In genomic region chr5:12177225-12177624, GRCh38 we compare ENCODE assay signal across 23 cellular contexts.
DNase-seq lines count a peak whose midpoint lies in the region; ATAC-seq, FAIRE-seq and TF ChIP-seq lines count a peak whose summit lies in the region.
"Had no signal": no experiment of that assay in that cellular context is flagged by ENCODE, and none has a peak within 500 bp of the region (broad histone marks: within the 10 kb centered on the region; RNA-seq: fewer than 3 reads in every experiment).

No MANE protein-coding gene starts in this region.

- H3K9me3 ChIP-seq in OCI-LY3 (ENCODE audit: insufficient read depth, low read length) (peaks cover 30% of the 10 kb centered on the region; the same call in 1 of the 2 replicates), Peyer's patch (no peaks in the 10 kb centered on the region)
- H3K9me3 ChIP-seq: A549, BE2C, BLaER1 had no signal

- no peak for TF ChIP-seq POLR2A in Peyer's patch (IDR thresholded peaks at IDR 0.05)

- H3K27ac ChIP-seq in OCI-LY3 (ENCODE audit: low read length) (peak overlapping the region; percentile 94), Peyer's patch (no peak overlapping the region)
- H3K27ac ChIP-seq: 22Rv1, A549, BLaER1 had no signal

- H4K20me1 ChIP-seq in OCI-LY3 (ENCODE audit: insufficient read depth, low read length): no peaks in the 10 kb centered on the region
- H4K20me1 ChIP-seq: BLaER1 had no signal

- peak overlapping the region; percentile 53 for H3K4me2 ChIP-seq in OCI-LY3 (ENCODE audit: low read length)
- H3K4me2 ChIP-seq: A549, BLaER1 had no signal

- DNase-seq in D721Med (ENCODE audit: insufficient read length, low spot score) (no peak), epithelial cell of esophagus (ENCODE audit: low read depth) (peak; percentile 37), KG1 (lab: John Stamatoyannopoulos, UW) (no peak), Peyer's patch (no peak)
- DNase-seq: BE2C; C1 segment of cervical spinal cord; CD4-positive, alpha-beta memory T cell; CD4-positive, CD25-positive, alpha-beta regulatory T cell; CD8-positive, alpha-beta memory T cell; COR-L47; DMS79 treated with DMSO at 0.1 percent for 48 hours; GDM1 had no signal

- H3K4me1 ChIP-seq in OCI-LY3 (ENCODE audit: low read length) (peaks cover 37% of the 10 kb centered on the region), Peyer's patch (no peaks in the 10 kb centered on the region)
- H3K4me1 ChIP-seq: A549, BE2C, BLaER1 had no signal

- peak overlapping the region; percentile 48 for H3K4me3 ChIP-seq in OCI-LY3 (ENCODE audit: low read length)
- H3K4me3 ChIP-seq in epithelial cell of esophagus (ENCODE audit: low read length): no peak overlapping the region
- no peak overlapping the region for H3K4me3 ChIP-seq in Peyer's patch
- H3K4me3 ChIP-seq: A549, BLaER1, GM12878 had no signal

- no peaks in the 10 kb centered on the region for H3K27me3 ChIP-seq in OCI-LY3 (ENCODE audit: low read depth, low read length)
- H3K27me3 ChIP-seq in Peyer's patch: no peaks in the 10 kb centered on the region
- H3K27me3 ChIP-seq: BE2C, BLaER1 had no signal

- no peaks in the 10 kb centered on the region for H3K79me2 ChIP-seq in OCI-LY3 (ENCODE audit: low read length)

- peak; percentile 64 for ATAC-seq in HG02678 (IDR thresholded peaks at IDR 0.05; ENCODE audit: unreplicated experiment)
- no peak for ATAC-seq in GM18520 (IDR thresholded peaks at IDR 0.05; ENCODE audit: unreplicated experiment)
- ATAC-seq in HG03159 (IDR thresholded peaks at IDR 0.05; ENCODE audit: unreplicated experiment): no peak
- ATAC-seq: A549, GM12878 had no signal

- TF ChIP-seq CTCF in D721Med (IDR thresholded peaks at IDR 0.05; ENCODE audit: insufficient read depth, missing control alignments) (no peak), OCI-LY3 (IDR thresholded peaks at IDR 0.05; ENCODE audit: low read depth, low read length) (no peak), epithelial cell of esophagus (IDR thresholded peaks at IDR 0.05; ENCODE audit: insufficient read depth, low read depth, low read length, missing control alignments) (no peak), Peyer's patch (IDR thresholded peaks at IDR 0.05) (no peak)

- peak; percentile 6 for FAIRE-seq in D721Med (lab: Jason Lieb, UNC)
- FAIRE-seq: A549, GM12878, GM12892, GM18507, GM19239 had no signal

- no peak overlapping the region for H2AFZ ChIP-seq in OCI-LY3 (ENCODE audit: low read depth, low read length)

- H3K36me3 ChIP-seq in OCI-LY3 (replicated peaks; ENCODE audit: low read depth, low read length): peaks cover 55% of the 10 kb centered on the region
- no peaks in the 10 kb centered on the region for H3K36me3 ChIP-seq in Peyer's patch
- H3K36me3 ChIP-seq: BE2C, BLaER1 had no signal

- peak overlapping the region; percentile 54 for H3K9ac ChIP-seq in OCI-LY3 (ENCODE audit: low read length)
- H3K9ac ChIP-seq: BLaER1 had no signal
